8 cellular contexts compared by ENCODE assay signal in genomic region chr19:17932485-17933338, GRCh38. TPM values are rescaled to one million over a fixed set of nuclear protein-coding genes. Genes with fewer than 3 reads are reported as not detected.
DNase-seq lines count a peak whose midpoint lies in the region; ATAC-seq, FAIRE-seq and TF ChIP-seq lines count a peak whose summit lies in the region.

CCDC124 (plus strand) TSS chr19:17933015; CDS start chr19:17936421, 3,406 bp downstream.

- no peak within 1 kb of the TSS for H2BK20ac ChIP-seq in H1 (ENCODE audit: low read length)

- peak; percentile 24 for FAIRE-seq in H1 (lab: Jason Lieb, UNC)

- no peak within 1 kb of the TSS for H3K23ac ChIP-seq in H1 (ENCODE audit: insufficient read length)

- peak within 1 kb of the TSS; percentile 29 to 92 for H3K4me2 ChIP-seq in H1 (ENCODE audit: insufficient read depth in 1 of 2, low read depth in 2 of 2, low read length in 2 of 2)

- peaks cover 0 to 4% (median 2%) of the 10 kb centered on the region in 4 experiments; a peak in 3 of 7 replicates for H3K4me1 ChIP-seq in H1 (replicated peaks in 1 of 4; ENCODE audit: control insufficient read depth in 3 of 4, insufficient read depth in 4 of 4, low read length in 3 of 4)

- H2BK5ac ChIP-seq in H1 (ENCODE audit: low read depth, low read length), result peak within 1 kb of the TSS; percentile 99

- 2% methylated on average over 64 of the region's 64 CpGs; no CpG with 5 or more reads in 1 of the 2 experiments for WGBS in H1 (ENCODE audit: extremely low coverage in 1 of 2, insufficient coverage in 1 of 2, insufficient read length in 1 of 2, insufficient replicate concordance in 2 of 2, low coverage in 1 of 2, low lambda C conversion rate in 2 of 2, missing lambda C conversion rate in 1 of 2), 2 experiments

- H3K27ac ChIP-seq in H1 (ENCODE audit: low read depth, low read length), result peak within 1 kb of the TSS; percentile 96

- peak within 1 kb of the TSS; percentile 99 for H2AFZ ChIP-seq in H1 (ENCODE audit: low read length)

- peak within 1 kb of the TSS; percentile 82 for H3K56ac ChIP-seq in H1 (replicated peaks; ENCODE audit: insufficient read length, low read depth, low read length)

- peak within 1 kb of the TSS; percentile 97 for H4K91ac ChIP-seq in H1 (replicated peaks; ENCODE audit: insufficient read length, low read length)

- peak within 1 kb of the TSS; percentile 80 to 94 (median 91) for H3K4me3 ChIP-seq in H1 (ENCODE audit: extremely low read depth in 1 of 4, insufficient read depth in 2 of 4, low read depth in 3 of 4, low read length in 4 of 4)

- H2BK120ac ChIP-seq in H1 (replicated peaks; ENCODE audit: low read depth, low read length), result peak within 1 kb of the TSS; percentile 91

- POLR2A ChIA-PET in H1 (lab: Charles Lee; ENCODE audit: partially characterized antibody), result interaction anchor here (0.6 to 14.8 kb wide), 23 partner anchors 11 to 272 kb away, joined by 3 to 392 read pairs (median 4); partner anchors contain the start of genes RPL18A and SLC5A5

- H3K79me2 ChIP-seq in H1 (ENCODE audit: control insufficient read depth in 1 of 2, insufficient read depth in 2 of 2, low read length in 2 of 2), result peaks cover 0 to 7% of the 10 kb centered on the region in 2 experiments; a peak in 2 of 4 replicates

- H2AK5ac ChIP-seq in H1 (ENCODE audit: low read depth, low read length), result peak within 1 kb of the TSS; percentile 39; the same call in 1 of the 2 replicates

- CTCF ChIA-PET in H1 (lab: Charles Lee; ENCODE audit: partially characterized antibody), result interaction anchor here (0.6 to 10.3 kb wide), 28 partner anchors 10 to 158 kb away, joined by 3 to 200 read pairs (median 4); partner anchors contain the start of genes KCNN1, RPL18A and SLC5A5

- H3K14ac ChIP-seq in H1 (ENCODE audit: insufficient read length), result no peak within 1 kb of the TSS

- peak; percentile 96 for DNase-seq in Caki2 (ENCODE audit: low read depth)
- DNase-seq in HS-5 (ENCODE audit: low read depth), result peak; percentile 87
- peak; percentile 79 for DNase-seq in NK-92 treated with Interleukin-12 subunit alpha and Interleukin-12 subunit beta, amount 100 ng/mL, for 24 hours (lab: John Stamatoyannopoulos, UW)
- peak; percentile 82 for DNase-seq in activated CD8-positive, alpha-beta memory T cell treated with anti-CD3 and anti-CD28 coated beads for 4 hours (ENCODE audit: low read depth in 2 of 2)
- DNase-seq in H1 (ENCODE audit: low read depth in 1 of 2, low spot score in 2 of 2), result peak; percentile 86 to 95
- DNase-seq in mesenteric fat pad (ENCODE audit: low spot score), result peak; percentile 97
- DNase-seq in stimulated activated CD8-positive, alpha-beta memory T cell treated with anti-CD3 and anti-CD28 coated beads, Interleukin-15, amount 100 ng/mL, for 1 hour (ENCODE audit: low read depth), result peak; percentile 79

- H3K4ac ChIP-seq in H1 (replicated peaks; ENCODE audit: insufficient read length, low read depth, low read length), result peak within 1 kb of the TSS; percentile 15

- H3K9ac ChIP-seq in H1 (replicated peaks in 1 of 4; ENCODE audit: extremely low read depth in 1 of 4, low read depth in 3 of 4, low read length in 3 of 4), result peak within 1 kb of the TSS; percentile 71 to 89 (median 85)

- no peaks in the 10 kb centered on the region for H4K20me1 ChIP-seq in H1 (replicated peaks in 1 of 2; ENCODE audit: control insufficient read depth in 1 of 2, insufficient read depth in 2 of 2, low read length in 2 of 2)

- TF ChIP-seq CTCF in H1 (IDR thresholded peaks at IDR 0.05; ENCODE audit: control extremely low read depth in 1 of 3, insufficient read depth in 1 of 3, low read depth in 1 of 3, low read length in 3 of 3), result peak; percentile 93 to 97 (median 97)

- peak; percentile 97 to 98 for TF ChIP-seq RAD21 in H1 (IDR thresholded peaks at IDR 0.05 in 1 of 2, conservative IDR thresholded peaks at IDR 0.05 in 1 of 2; ENCODE audit: low read depth in 2 of 2, low read length in 2 of 2)

- H3K9me3 ChIP-seq in H1 (ENCODE audit: insufficient read depth in 2 of 2, low read depth in 1 of 2, low read length in 1 of 2), result no peaks in the 10 kb centered on the region

- H2BK12ac ChIP-seq in H1 (ENCODE audit: low read depth, low read length), result peak within 1 kb of the TSS; percentile 99; the same call in 1 of the 2 replicates

- peak within 1 kb of the TSS; percentile 99 for H4K5ac ChIP-seq in H1 (ENCODE audit: insufficient read length, low read depth, low read length)

- peak in 1 of 2 experiments; percentile 16; a peak in 1 of 3 replicates for TF ChIP-seq EP300 in H1 (IDR thresholded peaks at IDR 0.05; ENCODE audit: borderline replicate concordance in 1 of 2, low read depth in 2 of 2, low read length in 2 of 2)

- peaks cover 7% of the 10 kb centered on the region; the same call in 1 of the 2 replicates for H3K23me2 ChIP-seq in H1 (ENCODE audit: low read depth, low read length)

- in situ Hi-C loops in Caki2 (cut with HindIII; ENCODE audit: low pct_unique_long_range_greater_than_20kb, low sequenced_read_pairs), result no loop called here

- TF ChIP-seq POLR2A in H1 (IDR thresholded peaks at IDR 0.05; ENCODE audit: control extremely low read depth in 1 of 2, low read depth in 2 of 2, low read length in 2 of 2), result no peak; a peak in 2 of 3 replicates

- peak within 1 kb of the TSS; percentile 95 for H4K8ac ChIP-seq in H1 (ENCODE audit: extremely low read depth, insufficient read depth, low read length)

- H2BK15ac ChIP-seq in H1 (ENCODE audit: low read length), result no peak within 1 kb of the TSS

- H3K36me3 ChIP-seq in H1 (ENCODE audit: control insufficient read depth in 2 of 4, insufficient read depth in 4 of 4, low read length in 3 of 4), result no peaks in the 10 kb centered on the region

- no peaks in the 10 kb centered on the region for H3K27me3 ChIP-seq in H1 (replicated peaks in 1 of 4; ENCODE audit: control insufficient read depth in 3 of 4, extremely low read depth in 1 of 4, insufficient read depth in 3 of 4, low read length in 3 of 4)

- peak; percentile 41 for ATAC-seq in GM19468 (IDR thresholded peaks at IDR 0.05; ENCODE audit: extremely low read depth, unreplicated experiment)

- no peaks in the 10 kb centered on the region for H3K79me1 ChIP-seq in H1 (ENCODE audit: low read depth, low read length)

- H3K18ac ChIP-seq in H1 (ENCODE audit: extremely low read depth, low read length), result peak within 1 kb of the TSS; percentile 91

TF ChIP-seq in H1, 55 proteins besides CTCF, POLR2A, EP300 and RAD21 (continues in another document):
- TF ChIP-seq JUND (IDR thresholded peaks at IDR 0.05; ENCODE audit: low read length), result peak; percentile 86
- TF ChIP-seq SIN3A (conservative IDR thresholded peaks at IDR 0.05 in 1 of 2, IDR thresholded peaks at IDR 0.05 in 1 of 2; ENCODE audit: low read depth in 1 of 2, low read length in 2 of 2), result peak in 1 of 2 experiments; percentile 87; a peak in 2 of 4 replicates
- peak; percentile 74 for TF ChIP-seq ASH2L (IDR thresholded peaks at IDR 0.05; ENCODE audit: low read length)
- peak; percentile 96 for TF ChIP-seq ATF3 (IDR thresholded peaks at IDR 0.05; ENCODE audit: insufficient read depth, low read depth, low read length)
- no peak for TF ChIP-seq MAFK (IDR thresholded peaks at IDR 0.05; ENCODE audit: low read depth, low read length)
- TF ChIP-seq USF2 (IDR thresholded peaks at IDR 0.05; ENCODE audit: low read length), result peak; percentile 85
- TF ChIP-seq TAF1 (IDR thresholded peaks at IDR 0.05; ENCODE audit: low read depth, low read length), result peak; percentile 65
- peak; percentile 72 for TF ChIP-seq SIX5 (IDR thresholded peaks at IDR 0.05; ENCODE audit: low read depth, low read length)
- peak; percentile 100 for TF ChIP-seq YY1 (IDR thresholded peaks at IDR 0.05; ENCODE audit: low read depth, low read length)
- peak; percentile 57; the same call in 1 of the 2 replicates for TF ChIP-seq JUN (IDR thresholded peaks at IDR 0.05; ENCODE audit: low read depth, low read length)
- TF ChIP-seq ZNF274 (IDR thresholded peaks at IDR 0.05; ENCODE audit: borderline replicate concordance, extremely low read depth, low read length), result no peak

RNA-seq across cellular contexts. Expression of gene CCDC124, which starts in this region (rescaled TPM):
- 204 and 270 TPM in 2 replicates for total RNA-seq in Caki2 (2014; rRNA removed; shearing (Covaris generic); ENCODE audit: low replicate concordance)
- total RNA-seq in H1 (2021; fragmentation: NEBNext Ultra II Directional; extraction: Animal tissue kit (Norgen Biotek cat#: 25700)), result 101 and 103 TPM in 2 replicates
- 95.2 and 135 TPM in 2 replicates for polyA plus RNA-seq in H1 (2011; rRNA removed)
- polyA plus RNA-seq in H1 (2011; cell fraction: cytosol; rRNA removed), result 144 TPM
- 88.6 TPM for polyA plus RNA-seq in H1 (2011; cell fraction: nucleus; rRNA removed)
- 87.6 to 144 TPM (median 124 TPM) in 4 replicates for polyA plus RNA-seq in H1 (2012, experiment 1 of 2)
- 94.8 TPM for polyA plus RNA-seq in H1 (2012, experiment 2 of 2)
- 71.0 TPM for polyA plus RNA-seq in H1 (2013, experiment 1 of 2)
- polyA plus RNA-seq in H1 (2013, experiment 2 of 2), result 71.2 TPM
- polyA minus RNA-seq in H1 (2011; rRNA and poly(A)+ RNA removed), result 5.9 and 7.2 TPM in 2 replicates
- polyA minus RNA-seq in H1 (2011; cell fraction: cytosol; rRNA and poly(A)+ RNA removed), result 27.8 TPM
- polyA minus RNA-seq in H1 (2011; cell fraction: nucleus; rRNA and poly(A)+ RNA removed), result 20.0 TPM
- 78.9 TPM for total RNA-seq in mesenteric fat pad

Comparison
In these comparisons a context has a peak if more than half of its experiments do, and no peak if none do; other contexts are left out.
1. Peak in every context shown above with its lines: DNase-seq, ATAC-seq, H3K4me3 ChIP-seq and H3K27ac ChIP-seq.